ENCODE assay signal across 8 cellular contexts in genomic region chr5:148998174-148998797, GRCh38.
DNase-seq lines count a peak whose midpoint lies in the region; ATAC-seq lines count a peak whose summit lies in the region.

No MANE protein-coding gene starts in this region.

- DNase-seq in DMS79 (lab: John Stamatoyannopoulos, UW) (peak; percentile 1), DMS79 treated with DMSO at 0.1 percent for 48 hours (lab: John Stamatoyannopoulos, UW) (no peak), M059J (ENCODE audit: low read depth) (peak; percentile 83), T-helper 1 cell (peak in 3 of 5 donors; percentile 16 to 27 (median 16)), fibroblast of the conjunctiva (ENCODE audit: low read depth) (peak; percentile 60), pons (ENCODE audit: low spot score) (peak; percentile 87)

- ATAC-seq in GM19455 (IDR thresholded peaks at IDR 0.05; ENCODE audit: unreplicated experiment) (peak; percentile 67), GM18870 (IDR thresholded peaks at IDR 0.05; ENCODE audit: unreplicated experiment) (no peak)
